In genomic region chr3:52704611-52705437, GRCh38 we compare ENCODE assay signal across 8 cellular contexts. TPM values are rescaled to one million over a fixed set of nuclear protein-coding genes. Genes with fewer than 3 reads are reported as not detected.
DNase-seq lines count a peak whose midpoint lies in the region; ATAC-seq and TF ChIP-seq lines count a peak whose summit lies in the region.

No MANE protein-coding gene starts in this region.

- CTCF ChIA-PET in activated CD8-positive, alpha-beta memory T cell treated with anti-CD3 and anti-CD28 coated beads, Interleukin-2, amount 10 ng/mL, durations not matched to agents 7 days and 5 days (lab: Charles Lee) = interaction anchor here (1.0 to 3.4 kb wide), 5 partner anchors 11 to 430 kb away, joined by 3 to 18 read pairs (median 4); no protein-coding TSS in a partner anchor

- TF ChIP-seq CTCF in glutamatergic neuron (IDR thresholded peaks at IDR 0.05; ENCODE audit: partially characterized antibody, unreplicated experiment) = no peak

- peak overlapping the region; percentile 93 for H4K12ac ChIP-seq in trophoblast cell (ENCODE audit: low read depth, low read length)

- peak overlapping the region; percentile 79 for H2BK5ac ChIP-seq in trophoblast cell (ENCODE audit: low read depth, low read length, poor library complexity)

- H3K4me3 Mint-ChIP-seq in activated CD8-positive, alpha-beta memory T cell treated with anti-CD3 and anti-CD28 coated beads, Interleukin-2, amount 10 ng/mL, durations not matched to agents 7 days and 5 days = peak overlapping the region; percentile 95
- H3K4me3 Mint-ChIP-seq in activated T-helper 17 cell treated with anti-CD3 and anti-CD28 coated beads, Interleukin-2, amount 50 U/mL, for 72 hours = peak overlapping the region; percentile 98
- peak overlapping the region; percentile 97 for H3K4me3 Mint-ChIP-seq in glutamatergic neuron (ENCODE audit: unreplicated experiment)

- peak overlapping the region; percentile 65 for H3K4ac ChIP-seq in trophoblast cell (ENCODE audit: low read depth, low read length)

- peaks cover under 1 to 2% of the 10 kb centered on the region in 2 experiments for H3K36me3 ChIP-seq in trophoblast cell (ENCODE audit: control insufficient read depth in 1 of 2, insufficient read depth in 2 of 2, low read length in 2 of 2)

- peak overlapping the region; percentile 94 for H2AFZ ChIP-seq in trophoblast cell (ENCODE audit: insufficient read depth, low read length, poor library complexity)

- no peaks in the 10 kb centered on the region for H3K27me3 Mint-ChIP-seq in activated CD8-positive, alpha-beta memory T cell treated with anti-CD3 and anti-CD28 coated beads, Interleukin-2, amount 10 ng/mL, durations not matched to agents 7 days and 5 days
- H3K27me3 Mint-ChIP-seq in activated T-helper 17 cell treated with anti-CD3 and anti-CD28 coated beads, Interleukin-2, amount 50 U/mL, for 72 hours = no peaks in the 10 kb centered on the region
- H3K27me3 Mint-ChIP-seq in glutamatergic neuron (ENCODE audit: unreplicated experiment) = peaks cover 5% of the 10 kb centered on the region

- peaks cover 41% of the 10 kb centered on the region for H3K4me1 Mint-ChIP-seq in activated CD8-positive, alpha-beta memory T cell treated with anti-CD3 and anti-CD28 coated beads, Interleukin-2, amount 10 ng/mL, durations not matched to agents 7 days and 5 days
- H3K4me1 Mint-ChIP-seq in activated T-helper 17 cell treated with anti-CD3 and anti-CD28 coated beads, Interleukin-2, amount 50 U/mL, for 72 hours = peaks cover 14% of the 10 kb centered on the region
- H3K4me1 Mint-ChIP-seq in glutamatergic neuron (ENCODE audit: low read depth, unreplicated experiment) = peaks cover 12% of the 10 kb centered on the region

- H3K9ac ChIP-seq in trophoblast cell (ENCODE audit: low read length) = peak overlapping the region; percentile 81

- peak overlapping the region; percentile 97 for H4K8ac ChIP-seq in trophoblast cell (ENCODE audit: low read depth, low read length)

- peak overlapping the region; percentile 65 for H2BK120ac ChIP-seq in trophoblast cell (ENCODE audit: insufficient read depth, low read length, poor library complexity)

- H3K14ac ChIP-seq in trophoblast cell (ENCODE audit: low read length) = peak overlapping the region; percentile 97

- no peak overlapping the region for H2BK12ac ChIP-seq in trophoblast cell (ENCODE audit: low read length)

- ATAC-seq in activated CD8-positive, alpha-beta memory T cell treated with anti-CD3 and anti-CD28 coated beads, Interleukin-2, amount 10 ng/mL, durations not matched to agents 7 days and 5 days = peak; percentile 0
- ATAC-seq in activated T-helper 17 cell treated with anti-CD3 and anti-CD28 coated beads, Interleukin-2, amount 50 U/mL, for 72 hours (replicated peaks) = peak; percentile 1

- peak overlapping the region; percentile 96 for H3K4me3 ChIP-seq in trophoblast cell (ENCODE audit: low read depth, low read length)

- H3K27me3 ChIP-seq in trophoblast cell (ENCODE audit: insufficient read depth, low read length) = no peaks in the 10 kb centered on the region

- H3K36me3 Mint-ChIP-seq in activated CD8-positive, alpha-beta memory T cell treated with anti-CD3 and anti-CD28 coated beads, Interleukin-2, amount 10 ng/mL, durations not matched to agents 7 days and 5 days = peaks cover 17% of the 10 kb centered on the region
- H3K36me3 Mint-ChIP-seq in activated T-helper 17 cell treated with anti-CD3 and anti-CD28 coated beads, Interleukin-2, amount 50 U/mL, for 72 hours (ENCODE audit: low read depth) = peaks cover 32% of the 10 kb centered on the region
- no peaks in the 10 kb centered on the region for H3K36me3 Mint-ChIP-seq in glutamatergic neuron (ENCODE audit: unreplicated experiment)

- H2AK5ac ChIP-seq in trophoblast cell (ENCODE audit: low read length) = peak overlapping the region; percentile 39

- H3K9me3 ChIP-seq in trophoblast cell (ENCODE audit: insufficient read depth, low read depth, low read length) = peaks cover 4% of the 10 kb centered on the region

- H3K4me1 ChIP-seq in trophoblast cell (ENCODE audit: control insufficient read depth in 1 of 2, insufficient read depth in 2 of 2, low read length in 2 of 2) = peaks cover 3 to 8% of the 10 kb centered on the region in 2 experiments

- peaks cover 13% of the 10 kb centered on the region for H3K79me1 ChIP-seq in trophoblast cell (ENCODE audit: low read length)

- peak overlapping the region; percentile 79 for H3K4me2 ChIP-seq in trophoblast cell (ENCODE audit: low read length)

- DNase-seq in activated CD8-positive, alpha-beta memory T cell treated with anti-CD3 and anti-CD28 coated beads, Interleukin-2, amount 10 ng/mL, durations not matched to agents 7 days and 5 days = no peak
- DNase-seq in activated CD8-positive, alpha-beta memory T cell treated with anti-CD3 and anti-CD28 coated beads, Interleukin-2, amount 50 U/mL, for 4 hours = no peak
- DNase-seq in HT-29 (ENCODE audit: low spot score) (peak; percentile 44), glutamatergic neuron (no peak), trophoblast cell (peak; percentile 54 to 74), medulla oblongata (ENCODE audit: extremely low spot score) (no peak), midbrain (lab: John Stamatoyannopoulos, UW) (no peak)

- peak overlapping the region; percentile 96 for H4K91ac ChIP-seq in trophoblast cell (ENCODE audit: low read depth, low read length)

- H3K79me2 ChIP-seq in trophoblast cell (ENCODE audit: control insufficient read depth, insufficient read depth, low read length, poor library complexity) = peaks cover 10% of the 10 kb centered on the region

- H3K9me3 Mint-ChIP-seq in activated CD8-positive, alpha-beta memory T cell treated with anti-CD3 and anti-CD28 coated beads, Interleukin-2, amount 10 ng/mL, durations not matched to agents 7 days and 5 days (ENCODE audit: low read depth) = no peaks in the 10 kb centered on the region
- H3K9me3 Mint-ChIP-seq in activated T-helper 17 cell treated with anti-CD3 and anti-CD28 coated beads, Interleukin-2, amount 50 U/mL, for 72 hours = no peaks in the 10 kb centered on the region
- peaks cover 7% of the 10 kb centered on the region for H3K9me3 Mint-ChIP-seq in glutamatergic neuron (ENCODE audit: unreplicated experiment)

- H3K27ac Mint-ChIP-seq in activated CD8-positive, alpha-beta memory T cell treated with anti-CD3 and anti-CD28 coated beads, Interleukin-2, amount 10 ng/mL, durations not matched to agents 7 days and 5 days = peak overlapping the region; percentile 91
- H3K27ac Mint-ChIP-seq in activated T-helper 17 cell treated with anti-CD3 and anti-CD28 coated beads, Interleukin-2, amount 50 U/mL, for 72 hours = peak overlapping the region; percentile 93
- peak overlapping the region; percentile 87 for H3K27ac Mint-ChIP-seq in glutamatergic neuron (ENCODE audit: unreplicated experiment)

- no peak overlapping the region for H3K23ac ChIP-seq in trophoblast cell (ENCODE audit: low read length)

- peak overlapping the region; percentile 47 for H3K18ac ChIP-seq in trophoblast cell (ENCODE audit: low read length)

- no CpG with 5 or more reads among the region's 22 CpGs for WGBS in trophoblast cell (ENCODE audit: extremely low coverage, insufficient coverage, insufficient read length)

- H3K27ac ChIP-seq in trophoblast cell (ENCODE audit: low read depth, low read length) = no peak overlapping the region

RNA-seq across cellular contexts. Expression of gene GLT8D1, which starts 0.8 kb away (rescaled TPM):
- total RNA-seq in activated CD8-positive, alpha-beta memory T cell treated with anti-CD3 and anti-CD28 coated beads, Interleukin-2, amount 10 ng/mL, durations not matched to agents 7 days and 5 days = 10 to 100 TPM; 37.0 to 46.3 TPM
- total RNA-seq in HT-29 (2014; rRNA removed; shearing (Covaris generic)) = 30.0 and 34.4 TPM in 2 replicates
- total RNA-seq in activated T-helper 17 cell treated with anti-CD3 and anti-CD28 coated beads, Interleukin-2, amount 50 U/mL, for 72 hours = 10 to 100 TPM; 34.6 to 37.3 TPM
- total RNA-seq in glutamatergic neuron (ENCODE audit: unreplicated experiment) = 46.4 TPM
- 46.7 and 46.8 TPM in 2 replicates for polyA plus RNA-seq in trophoblast cell (2013)

RNA-seq across cellular contexts. Expression of gene SPCS1, which starts 1.1 kb away (rescaled TPM):
- 100 to 1,000 TPM in 1 of 2 experiments, 10 to 100 TPM in 1; 87.3 to 106 TPM for total RNA-seq in activated CD8-positive, alpha-beta memory T cell treated with anti-CD3 and anti-CD28 coated beads, Interleukin-2, amount 10 ng/mL, durations not matched to agents 7 days and 5 days
- 78.3 and 85.7 TPM in 2 replicates for total RNA-seq in HT-29 (2014; rRNA removed; shearing (Covaris generic))
- total RNA-seq in activated T-helper 17 cell treated with anti-CD3 and anti-CD28 coated beads, Interleukin-2, amount 50 U/mL, for 72 hours = 100 to 1,000 TPM in 1 of 2 donors, 10 to 100 TPM in 1; 66.2 to 106 TPM
- total RNA-seq in glutamatergic neuron (ENCODE audit: unreplicated experiment) = 62.4 TPM
- 139 and 144 TPM in 2 replicates for polyA plus RNA-seq in trophoblast cell (2013)

RNA-seq across cellular contexts. Expression of gene GNL3, which starts 19.0 kb away (rescaled TPM):
- 100 to 1,000 TPM in 1 of 2 experiments, 10 to 100 TPM in 1; 86.8 to 116 TPM for total RNA-seq in activated CD8-positive, alpha-beta memory T cell treated with anti-CD3 and anti-CD28 coated beads, Interleukin-2, amount 10 ng/mL, durations not matched to agents 7 days and 5 days
- total RNA-seq in HT-29 (2014; rRNA removed; shearing (Covaris generic)) = 69.6 and 69.8 TPM in 2 replicates
- total RNA-seq in activated T-helper 17 cell treated with anti-CD3 and anti-CD28 coated beads, Interleukin-2, amount 50 U/mL, for 72 hours = 100 to 1,000 TPM; 165 to 189 TPM
- total RNA-seq in glutamatergic neuron (ENCODE audit: unreplicated experiment) = 75.2 TPM
- 204 and 213 TPM in 2 replicates for polyA plus RNA-seq in trophoblast cell (2013)

RNA-seq across cellular contexts. Expression of gene PBRM1, which starts 19.1 kb away (rescaled TPM):
- 10 to 100 TPM; 69.7 to 73.3 TPM for total RNA-seq in activated CD8-positive, alpha-beta memory T cell treated with anti-CD3 and anti-CD28 coated beads, Interleukin-2, amount 10 ng/mL, durations not matched to agents 7 days and 5 days
- total RNA-seq in HT-29 (2014; rRNA removed; shearing (Covaris generic)) = 25.4 and 27.6 TPM in 2 replicates
- 10 to 100 TPM; 88.4 to 88.6 TPM for total RNA-seq in activated T-helper 17 cell treated with anti-CD3 and anti-CD28 coated beads, Interleukin-2, amount 50 U/mL, for 72 hours
- 192 TPM for total RNA-seq in glutamatergic neuron (ENCODE audit: unreplicated experiment)
- 33.7 and 38.9 TPM in 2 replicates for polyA plus RNA-seq in trophoblast cell (2013)

Comparison
In these comparisons a context has a peak if more than half of its experiments do, and no peak if none do; other contexts are left out.
1. DNase-seq: peak in HT-29 (single experiment) and trophoblast cell (2 of 2); none in activated CD8-positive, alpha-beta memory T cell treated with anti-CD3 and anti-CD28 coated beads, Interleukin-2, amount 10 ng/mL, durations not matched to agents 7 days and 5 days (single experiment), activated CD8-positive, alpha-beta memory T cell treated with anti-CD3 and anti-CD28 coated beads, Interleukin-2, amount 50 U/mL, for 4 hours (single experiment), glutamatergic neuron (single experiment), medulla oblongata (single experiment) and midbrain (single experiment).
2. Peak in every context shown above with its lines, with median percentiles within 50 percentile points of each other: H3K27ac Mint-ChIP-seq and H3K4me3 Mint-ChIP-seq.